ENCODE assay signal across 7 cellular contexts in the genomic region with DNA sequence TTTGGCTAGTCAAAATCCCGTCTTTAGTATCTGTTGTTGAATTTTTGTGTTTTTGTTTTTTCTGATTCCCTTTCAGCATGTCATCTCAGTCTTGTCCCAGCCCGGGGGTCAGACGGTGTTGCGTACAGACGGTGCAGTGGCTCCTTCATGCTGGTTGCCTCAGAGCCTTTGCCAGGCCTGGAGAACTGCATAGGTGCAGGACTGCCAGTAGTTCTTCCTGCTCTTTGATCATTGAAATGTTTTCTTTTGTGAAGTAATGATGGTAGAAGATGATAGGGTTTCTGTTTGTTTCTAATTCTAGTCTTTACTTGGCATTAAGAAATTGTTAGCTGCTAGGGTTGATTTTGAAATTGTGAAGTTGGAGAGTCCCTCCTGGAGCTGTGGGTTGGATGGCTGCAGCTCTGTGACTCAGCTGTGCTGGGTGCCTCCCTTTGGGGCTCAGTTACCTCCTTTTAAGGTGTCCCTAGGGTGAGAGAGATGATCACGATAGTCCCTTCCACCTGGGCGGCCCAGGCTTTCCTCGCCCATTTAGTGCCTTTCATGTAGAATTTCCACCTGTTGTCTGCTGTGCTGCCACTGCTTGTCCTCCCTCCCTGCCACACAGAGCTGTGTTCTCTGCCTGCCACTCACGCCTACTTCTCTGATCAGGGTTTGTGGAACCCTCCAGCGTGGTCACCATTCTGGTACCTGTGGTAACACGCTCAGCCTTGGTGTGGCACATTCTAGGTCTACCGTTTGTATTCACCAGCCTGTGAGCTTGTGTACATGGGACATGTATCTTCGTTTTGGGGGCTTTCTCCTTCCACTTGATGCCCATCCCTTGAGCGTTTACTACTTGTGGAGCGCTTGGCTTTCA. TPM values are rescaled to one million over a fixed set of nuclear protein-coding genes. Genes with fewer than 3 reads are reported as not detected.
A peak's percentile ranks its signal among the peaks of the same experiment; 100 is the strongest.
DNase-seq lines count a peak whose midpoint lies in the region; ATAC-seq and TF ChIP-seq lines count a peak whose summit lies in the region.
"Not testable (repeated sequence)": the region's sequence is repeated elsewhere in the genome, so short reads cannot be mapped to it uniquely, and the experiment has no call there.

No MANE protein-coding gene starts in this region.

- not testable (repeated sequence) for H3K9me3 ChIP-seq in DND-41 (ENCODE audit: insufficient read depth, low read length, severe bottlenecking)

- not testable (repeated sequence) for H3K4me2 ChIP-seq in DND-41 (ENCODE audit: insufficient read depth, low read length)

- POLR2A ChIA-PET in activated CD4-positive, alpha-beta T cell treated with anti-CD3 and anti-CD28 coated beads for 36 hours (lab: Charles Lee); activated naive CD8-positive, alpha-beta T cell treated with anti-CD3 and anti-CD28 coated beads, Interleukin-2, amount 10 ng/mL, durations not matched to agents 7 days and 5 days (lab: Charles Lee): not testable (repeated sequence)

- not testable (repeated sequence) for DNase-seq in DND-41; activated CD4-positive, alpha-beta T cell treated with anti-CD3 and anti-CD28 coated beads for 36 hours; activated T-cell treated with anti-CD3 and anti-CD28 coated beads, Interleukin-2, amount 50 U/mL, for 4 hours; activated naive CD8-positive, alpha-beta T cell treated with anti-CD3 and anti-CD28 coated beads, Interleukin-2, amount 10 ng/mL, durations not matched to agents 7 days and 5 days; natural killer cell treated with Interleukin-12 subunit alpha and Interleukin-12 subunit beta and Interleukin-15 and Interleukin-18, amount 100 ng/mL, for 72 hours (ENCODE audit: low spot score); stimulated activated naive CD8-positive, alpha-beta T cell treated with anti-CD3 and anti-CD28 coated beads, Interleukin-15, Interleukin-2, amounts not matched to agents 100 U/mL and 50 U/mL, for 24 hours

- H3K4me3 ChIP-seq in DND-41 (ENCODE audit: low read depth in 1 of 2, low read length in 2 of 2) = not testable (repeated sequence)

- not testable (repeated sequence) for H3K79me2 ChIP-seq in DND-41 (ENCODE audit: insufficient read depth, low read length)

- CTCF ChIA-PET in activated CD4-positive, alpha-beta T cell treated with anti-CD3 and anti-CD28 coated beads for 36 hours (lab: Charles Lee) = not testable (repeated sequence)

- not testable (repeated sequence) for H3K27ac ChIP-seq in DND-41 (ENCODE audit: low read length)

- H3K4me3 Mint-ChIP-seq in activated CD4-positive, alpha-beta T cell treated with anti-CD3 and anti-CD28 coated beads for 36 hours; activated T-cell treated with anti-CD3 and anti-CD28 coated beads, Interleukin-2, amount 50 U/mL, for 4 hours; activated naive CD8-positive, alpha-beta T cell treated with anti-CD3 and anti-CD28 coated beads, Interleukin-2, amount 10 ng/mL, durations not matched to agents 7 days and 5 days; natural killer cell treated with Interleukin-12 subunit alpha and Interleukin-12 subunit beta and Interleukin-15 and Interleukin-18, amount 100 ng/mL, for 72 hours: not testable (repeated sequence)

- not testable (repeated sequence) for H3K36me3 Mint-ChIP-seq in activated CD4-positive, alpha-beta T cell treated with anti-CD3 and anti-CD28 coated beads for 36 hours (ENCODE audit: low read depth); activated T-cell treated with anti-CD3 and anti-CD28 coated beads, Interleukin-2, amount 50 U/mL, for 4 hours (ENCODE audit: insufficient read depth); activated naive CD8-positive, alpha-beta T cell treated with anti-CD3 and anti-CD28 coated beads, Interleukin-2, amount 10 ng/mL, durations not matched to agents 7 days and 5 days; natural killer cell treated with Interleukin-12 subunit alpha and Interleukin-12 subunit beta and Interleukin-15 and Interleukin-18, amount 100 ng/mL, for 72 hours

- not testable (repeated sequence) for H3K9ac ChIP-seq in DND-41 (ENCODE audit: low read depth, low read length)

- not testable (repeated sequence) for H2AFZ ChIP-seq in DND-41 (ENCODE audit: low read depth, low read length)

- TF ChIP-seq CTCF in DND-41 (IDR thresholded peaks at IDR 0.05; ENCODE audit: borderline replicate concordance, extremely low read depth, low read length, poor library complexity, severe bottlenecking) = not testable (repeated sequence)

- H4K20me1 ChIP-seq in DND-41 (ENCODE audit: insufficient read depth, low read length) = not testable (repeated sequence)

- not testable (repeated sequence) for H3K9me3 Mint-ChIP-seq in activated CD4-positive, alpha-beta T cell treated with anti-CD3 and anti-CD28 coated beads for 36 hours (ENCODE audit: low read depth); activated T-cell treated with anti-CD3 and anti-CD28 coated beads, Interleukin-2, amount 50 U/mL, for 4 hours; activated naive CD8-positive, alpha-beta T cell treated with anti-CD3 and anti-CD28 coated beads, Interleukin-2, amount 10 ng/mL, durations not matched to agents 7 days and 5 days; natural killer cell treated with Interleukin-12 subunit alpha and Interleukin-12 subunit beta and Interleukin-15 and Interleukin-18, amount 100 ng/mL, for 72 hours

- not testable (repeated sequence) for H3K27me3 ChIP-seq in DND-41 (ENCODE audit: insufficient read depth, low read length, poor library complexity)

- ATAC-seq in DND-41 (ENCODE audit: insufficient read depth, low read depth) (peak; percentile 33; the same call in 1 of the 3 replicates), esophagus mucosa (peak; percentile 65)
- ATAC-seq in activated CD4-positive, alpha-beta T cell treated with anti-CD3 and anti-CD28 coated beads for 36 hours = peak; percentile 98
- peak; percentile 94 to 98 for ATAC-seq in activated T-cell treated with anti-CD3 and anti-CD28 coated beads, Interleukin-2, amount 50 U/mL, for 4 hours
- ATAC-seq in activated naive CD8-positive, alpha-beta T cell treated with anti-CD3 and anti-CD28 coated beads, Interleukin-2, amount 10 ng/mL, durations not matched to agents 7 days and 5 days (ENCODE audit: low read depth) = peak; percentile 67
- peak; percentile 58 to 85 for ATAC-seq in natural killer cell treated with Interleukin-12 subunit alpha and Interleukin-12 subunit beta and Interleukin-15 and Interleukin-18, amount 100 ng/mL, for 72 hours
- peak; percentile 88 for ATAC-seq in stimulated activated naive CD8-positive, alpha-beta T cell treated with anti-CD3 and anti-CD28 coated beads, Interleukin-15, Interleukin-2, amounts not matched to agents 100 U/mL and 50 U/mL, for 24 hours

- not testable (repeated sequence) for H3K4me1 Mint-ChIP-seq in activated CD4-positive, alpha-beta T cell treated with anti-CD3 and anti-CD28 coated beads for 36 hours; activated T-cell treated with anti-CD3 and anti-CD28 coated beads, Interleukin-2, amount 50 U/mL, for 4 hours (ENCODE audit: low read depth); activated naive CD8-positive, alpha-beta T cell treated with anti-CD3 and anti-CD28 coated beads, Interleukin-2, amount 10 ng/mL, durations not matched to agents 7 days and 5 days; natural killer cell treated with Interleukin-12 subunit alpha and Interleukin-12 subunit beta and Interleukin-15 and Interleukin-18, amount 100 ng/mL, for 72 hours (ENCODE audit: low read depth in 2 of 2)

- H3K27ac Mint-ChIP-seq in activated CD4-positive, alpha-beta T cell treated with anti-CD3 and anti-CD28 coated beads for 36 hours; activated naive CD8-positive, alpha-beta T cell treated with anti-CD3 and anti-CD28 coated beads, Interleukin-2, amount 10 ng/mL, durations not matched to agents 7 days and 5 days; natural killer cell treated with Interleukin-12 subunit alpha and Interleukin-12 subunit beta and Interleukin-15 and Interleukin-18, amount 100 ng/mL, for 72 hours: not testable (repeated sequence)

- not testable (repeated sequence) for H3K27me3 Mint-ChIP-seq in activated CD4-positive, alpha-beta T cell treated with anti-CD3 and anti-CD28 coated beads for 36 hours; activated T-cell treated with anti-CD3 and anti-CD28 coated beads, Interleukin-2, amount 50 U/mL, for 4 hours (ENCODE audit: low read depth); activated naive CD8-positive, alpha-beta T cell treated with anti-CD3 and anti-CD28 coated beads, Interleukin-2, amount 10 ng/mL, durations not matched to agents 7 days and 5 days; natural killer cell treated with Interleukin-12 subunit alpha and Interleukin-12 subunit beta and Interleukin-15 and Interleukin-18, amount 100 ng/mL, for 72 hours

- H3K36me3 ChIP-seq in DND-41 (ENCODE audit: insufficient read depth, low read length) = not testable (repeated sequence)

- H3K4me1 ChIP-seq in DND-41 (ENCODE audit: insufficient read depth, low read length) = not testable (repeated sequence)

- intact Hi-C loops in activated CD4-positive, alpha-beta T cell treated with anti-CD3 and anti-CD28 coated beads for 36 hours (cut with DNase I, micrococcal nuclease) = not testable (repeated sequence)

RNA-seq across cellular contexts. Expression of a gene that starts 17.4 kb away (rescaled TPM):
- total RNA-seq in activated CD4-positive, alpha-beta T cell treated with anti-CD3 and anti-CD28 coated beads for 36 hours = 1 to 10 TPM; 4.1 to 4.2 TPM
- total RNA-seq in activated T-cell treated with anti-CD3 and anti-CD28 coated beads, Interleukin-2, amount 50 U/mL, for 4 hours = 1 to 10 TPM; 8.1 to 8.8 (median 8.2) TPM
- total RNA-seq in activated naive CD8-positive, alpha-beta T cell treated with anti-CD3 and anti-CD28 coated beads, Interleukin-2, amount 10 ng/mL, durations not matched to agents 7 days and 5 days = 1 to 10 TPM; 6.8 to 7.0 TPM
- total RNA-seq in esophagus mucosa = 2.1 TPM
- 1 to 10 TPM; 7.4 to 9.7 TPM for total RNA-seq in natural killer cell treated with Interleukin-12 subunit alpha and Interleukin-12 subunit beta and Interleukin-15 and Interleukin-18, amount 100 ng/mL, for 72 hours

RNA-seq across cellular contexts. Expression of a gene that starts 32.6 kb away (rescaled TPM):
- 1 to 10 TPM; 1.0 to 1.1 TPM for total RNA-seq in activated CD4-positive, alpha-beta T cell treated with anti-CD3 and anti-CD28 coated beads for 36 hours
- total RNA-seq in activated T-cell treated with anti-CD3 and anti-CD28 coated beads, Interleukin-2, amount 50 U/mL, for 4 hours = under 1 TPM; 0.23 to 0.87 (median 0.53) TPM
- 1 to 10 TPM; 5.1 to 5.4 TPM for total RNA-seq in activated naive CD8-positive, alpha-beta T cell treated with anti-CD3 and anti-CD28 coated beads, Interleukin-2, amount 10 ng/mL, durations not matched to agents 7 days and 5 days
- 4.2 TPM for total RNA-seq in esophagus mucosa
- 1 to 10 TPM; 1.4 to 3.5 TPM for total RNA-seq in natural killer cell treated with Interleukin-12 subunit alpha and Interleukin-12 subunit beta and Interleukin-15 and Interleukin-18, amount 100 ng/mL, for 72 hours

RNA-seq across cellular contexts. Expression of a gene that starts 51.1 kb away (rescaled TPM):
- under 1 TPM; 0.35 to 0.41 TPM for total RNA-seq in activated CD4-positive, alpha-beta T cell treated with anti-CD3 and anti-CD28 coated beads for 36 hours
- under 1 TPM in 2 of 3 donors, not detected in 1; 0.20 to 0.61 TPM for total RNA-seq in activated T-cell treated with anti-CD3 and anti-CD28 coated beads, Interleukin-2, amount 50 U/mL, for 4 hours
- 1 to 10 TPM in 1 of 2 experiments, under 1 TPM in 1; 0.89 to 1.1 TPM for total RNA-seq in activated naive CD8-positive, alpha-beta T cell treated with anti-CD3 and anti-CD28 coated beads, Interleukin-2, amount 10 ng/mL, durations not matched to agents 7 days and 5 days
- not detected for total RNA-seq in esophagus mucosa
- 1 to 10 TPM in 1 of 2 donors, under 1 TPM in 1; 0.14 to 1.4 TPM for total RNA-seq in natural killer cell treated with Interleukin-12 subunit alpha and Interleukin-12 subunit beta and Interleukin-15 and Interleukin-18, amount 100 ng/mL, for 72 hours

Comparison
In these comparisons a context has a peak if more than half of its experiments do, and no peak if none do; other contexts are left out.
1. ATAC-seq: peak in every context shown above with its lines; median percentile 98 in activated CD4-positive, alpha-beta T cell treated with anti-CD3 and anti-CD28 coated beads for 36 hours; 96 in activated T-cell treated with anti-CD3 and anti-CD28 coated beads, Interleukin-2, amount 50 U/mL, for 4 hours; 88 in stimulated activated naive CD8-positive, alpha-beta T cell treated with anti-CD3 and anti-CD28 coated beads, Interleukin-15, Interleukin-2, amounts not matched to agents 100 U/mL and 50 U/mL, for 24 hours; 72 in natural killer cell treated with Interleukin-12 subunit alpha and Interleukin-12 subunit beta and Interleukin-15 and Interleukin-18, amount 100 ng/mL, for 72 hours; 67 in activated naive CD8-positive, alpha-beta T cell treated with anti-CD3 and anti-CD28 coated beads, Interleukin-2, amount 10 ng/mL, durations not matched to agents 7 days and 5 days; 65 in esophagus mucosa; 33 in DND-41.